In the genomic region with DNA sequence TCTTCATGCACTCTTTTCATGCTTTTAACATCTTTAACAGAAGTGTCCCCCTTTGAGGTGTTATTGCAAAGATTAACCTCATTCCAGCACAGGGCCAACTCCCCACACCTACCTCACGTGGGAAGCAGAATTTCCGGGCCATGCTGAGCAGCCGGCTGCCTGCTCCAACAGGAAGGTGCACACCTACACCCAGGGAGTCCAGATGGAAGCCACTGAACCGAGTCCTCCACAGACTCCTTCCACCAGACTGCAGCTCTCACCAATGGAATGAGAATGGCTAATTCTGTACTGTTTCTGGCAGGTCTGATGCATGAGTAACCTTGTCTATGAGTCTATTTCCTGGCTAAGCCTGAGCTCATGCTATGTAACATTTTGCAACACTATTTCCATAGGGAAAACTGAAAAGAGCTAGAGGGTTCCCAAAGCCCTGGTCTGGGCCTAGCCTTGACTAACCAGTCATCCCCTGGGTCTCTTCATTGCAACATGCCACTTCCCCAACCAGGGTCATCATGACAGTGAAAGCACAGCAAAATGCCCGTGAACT, we compare ENCODE assay signal across 11 cellular contexts. TPM values are rescaled to one million over a fixed set of nuclear protein-coding genes. Genes with fewer than 3 reads are reported as not detected.
DNase-seq lines count a peak whose midpoint lies in the region; ATAC-seq and TF ChIP-seq lines count a peak whose summit lies in the region.
"Had no signal": no experiment of that assay in that cellular context is flagged by ENCODE, and none has a peak within 500 bp of the region (broad histone marks: within the 10 kb centered on the region; RNA-seq: fewer than 3 reads in every experiment).

No MANE protein-coding gene starts in this region.

- no peak for TF ChIP-seq CTCF in HEK293 (tag by site-specific recombination; IDR thresholded peaks at IDR 0.05)

- intact Hi-C loops in activated CD4-positive, alpha-beta memory T cell treated with anti-CD3 and anti-CD28 coated beads for 36 hours (cut with micrococcal nuclease): no loop called here
- intact Hi-C loops in left ventricle myocardium superior (cut with micrococcal nuclease): no loop called here

- peaks cover 2% of the 10 kb centered on the region for H3K4me1 Mint-ChIP-seq in activated CD4-positive, alpha-beta memory T cell treated with anti-CD3 and anti-CD28 coated beads for 36 hours (ENCODE audit: low read depth)

- H3K27me3 Mint-ChIP-seq in activated CD4-positive, alpha-beta memory T cell treated with anti-CD3 and anti-CD28 coated beads for 36 hours: peaks cover 8% of the 10 kb centered on the region

- no peak overlapping the region for H3K4me3 Mint-ChIP-seq in activated CD4-positive, alpha-beta memory T cell treated with anti-CD3 and anti-CD28 coated beads for 36 hours
- H3K4me3 Mint-ChIP-seq: activated naive CD4-positive, alpha-beta T cell treated with anti-CD3 and anti-CD28 coated beads, Interleukin-2, amount 50 U/mL, for 24 hours had no signal

- H3K27ac ChIP-seq in HEK293 (ENCODE audit: extremely low read depth, low read depth, low read length): peak overlapping the region; percentile 72
- H3K27ac ChIP-seq: HL-60, spleen had no signal

- CTCF ChIA-PET in HEK293 (lab: Yijun Ruan, JAX): interaction anchor here (1.3 kb wide), 1 partner anchor 10 kb away, joined by 3 read pairs; no protein-coding TSS in a partner anchor
- CTCF ChIA-PET in activated CD4-positive, alpha-beta memory T cell treated with anti-CD3 and anti-CD28 coated beads for 36 hours (lab: Charles Lee): no interaction called here

- H3K36me3 ChIP-seq in HEK293 (ENCODE audit: control insufficient read depth in 2 of 2, insufficient read depth in 1 of 2, low read length in 2 of 2): peaks cover 3 to 89% of the 10 kb centered on the region in 2 experiments; a peak in 2 of 3 replicates

- ATAC-seq in left ventricle myocardium superior (peak; percentile 61), GM19452 (IDR thresholded peaks at IDR 0.05; ENCODE audit: unreplicated experiment) (no peak), GM18511 (IDR thresholded peaks at IDR 0.05; ENCODE audit: unreplicated experiment) (no peak)

- POLR2A ChIA-PET in HEK293 (lab: Yijun Ruan, JAX): interaction anchor here (0.6 to 1.0 kb wide), 2 partner anchors 21 to 34 kb away, joined by 5 to 15 read pairs; a partner anchor contains a TSS
- POLR2A ChIA-PET in activated CD4-positive, alpha-beta memory T cell treated with anti-CD3 and anti-CD28 coated beads for 36 hours (lab: Charles Lee): no interaction called here

- peaks cover 25% of the 10 kb centered on the region for H3K36me3 Mint-ChIP-seq in activated CD4-positive, alpha-beta memory T cell treated with anti-CD3 and anti-CD28 coated beads for 36 hours

- no peaks in the 10 kb centered on the region for H3K9me3 ChIP-seq in HEK293 (ENCODE audit: control insufficient read depth, insufficient read depth, low read depth, low read length)
- H3K9me3 ChIP-seq: spleen had no signal

- H3K27ac Mint-ChIP-seq in activated CD4-positive, alpha-beta memory T cell treated with anti-CD3 and anti-CD28 coated beads for 36 hours: peak overlapping the region; percentile 25
- H3K27ac Mint-ChIP-seq: activated naive CD4-positive, alpha-beta T cell treated with anti-CD3 and anti-CD28 coated beads, Interleukin-2, amount 50 U/mL, for 24 hours had no signal

- H3K4me3 ChIP-seq in HEK293 (ENCODE audit: low read depth, low read length): no peak overlapping the region
- H3K4me3 ChIP-seq: spleen had no signal

- no peak for DNase-seq in activated CD4-positive, alpha-beta memory T cell treated with anti-CD3 and anti-CD28 coated beads for 36 hours
- no peak for DNase-seq in left ventricle myocardium superior
- peak; percentile 98 for DNase-seq in stromal cell of bone marrow (ENCODE audit: low read depth)
- DNase-seq in NCI-H1436 treated with DMSO at 0.1 percent for 48 hours (lab: John Stamatoyannopoulos, UW): no peak
- no peak for DNase-seq in stimulated activated CD4-positive, alpha-beta T cell treated with anti-CD3 and anti-CD28 coated beads, Interleukin-4, amount 100 ng/mL, for 1 hour
- DNase-seq: spleen had no signal

- H3K9me3 Mint-ChIP-seq in activated CD4-positive, alpha-beta memory T cell treated with anti-CD3 and anti-CD28 coated beads for 36 hours: no peaks in the 10 kb centered on the region
- H3K9me3 Mint-ChIP-seq: activated naive CD4-positive, alpha-beta T cell treated with anti-CD3 and anti-CD28 coated beads, Interleukin-2, amount 50 U/mL, for 24 hours had no signal

- H3K4me1 ChIP-seq in HEK293 (ENCODE audit: control insufficient read depth, insufficient read depth, low read length): 0 out of 2 replicates have a peak, but pooled peaks cover 8% of the 10 kb centered on the region
- H3K4me1 ChIP-seq: spleen had no signal

TF ChIP-seq in HEK293, 187 proteins besides CTCF, POLR2A, EP300 and RAD21 (continues in another document):
- TF ChIP-seq ZNF629 (tag by site-specific recombination; IDR thresholded peaks at IDR 0.05) (peak; percentile 68; the same call in 1 of the 2 replicates), ZNF341 (tag by site-specific recombination; IDR thresholded peaks at IDR 0.05; ENCODE audit: low read depth) (no peak), ZNF335 (tag by site-specific recombination; conservative IDR thresholded peaks at IDR 0.05) (0 out of 2 replicates have a peak, but pooled peaks have one; percentile 42), WT1 (tag by site-specific recombination; IDR thresholded peaks at IDR 0.05) (0 out of 2 replicates have a peak, but pooled peaks have one; percentile 38), ZNF155 (tag by site-specific recombination; IDR thresholded peaks at IDR 0.05) (no peak), MZF1 (tag by site-specific recombination; IDR thresholded peaks at IDR 0.05; ENCODE audit: borderline replicate concordance) (no peak; the same call in 1 of the 2 replicates), ZBTB7A (tag by site-specific recombination; IDR thresholded peaks at IDR 0.05; ENCODE audit: low read depth) (no peak), ZNF610 (tag by site-specific recombination; IDR thresholded peaks at IDR 0.05; ENCODE audit: borderline replicate concordance) (0 out of 2 replicates have a peak, but pooled peaks have one; percentile 6), REPIN1 (tag by site-specific recombination; IDR thresholded peaks at IDR 0.05; ENCODE audit: low read depth) (no peak), ZNF239 (tag by site-specific recombination; IDR thresholded peaks at IDR 0.05) (no peak)
- TF ChIP-seq, protein P1, sequence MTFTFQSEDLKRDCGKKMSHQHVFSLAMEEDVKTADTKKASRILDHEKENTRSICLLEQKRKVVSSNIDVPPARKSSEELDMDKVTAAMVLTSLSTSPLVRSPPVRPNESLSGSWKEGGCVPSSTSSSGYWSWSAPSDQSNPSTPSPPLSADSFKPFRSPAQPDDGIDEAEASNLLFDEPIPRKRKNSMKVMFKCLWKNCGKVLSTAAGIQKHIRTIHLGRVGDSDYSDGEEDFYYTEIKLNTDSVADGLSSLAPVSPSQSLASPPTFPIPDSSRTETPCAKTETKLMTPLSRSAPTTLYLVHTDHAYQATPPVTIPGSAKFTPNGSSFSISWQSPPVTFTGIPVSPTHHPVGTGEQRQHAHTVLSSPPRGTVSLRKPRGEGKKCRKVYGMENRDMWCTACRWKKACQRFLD (tag by site-specific recombination; IDR thresholded peaks at IDR 0.05): no peak
- TF ChIP-seq, protein P2, sequence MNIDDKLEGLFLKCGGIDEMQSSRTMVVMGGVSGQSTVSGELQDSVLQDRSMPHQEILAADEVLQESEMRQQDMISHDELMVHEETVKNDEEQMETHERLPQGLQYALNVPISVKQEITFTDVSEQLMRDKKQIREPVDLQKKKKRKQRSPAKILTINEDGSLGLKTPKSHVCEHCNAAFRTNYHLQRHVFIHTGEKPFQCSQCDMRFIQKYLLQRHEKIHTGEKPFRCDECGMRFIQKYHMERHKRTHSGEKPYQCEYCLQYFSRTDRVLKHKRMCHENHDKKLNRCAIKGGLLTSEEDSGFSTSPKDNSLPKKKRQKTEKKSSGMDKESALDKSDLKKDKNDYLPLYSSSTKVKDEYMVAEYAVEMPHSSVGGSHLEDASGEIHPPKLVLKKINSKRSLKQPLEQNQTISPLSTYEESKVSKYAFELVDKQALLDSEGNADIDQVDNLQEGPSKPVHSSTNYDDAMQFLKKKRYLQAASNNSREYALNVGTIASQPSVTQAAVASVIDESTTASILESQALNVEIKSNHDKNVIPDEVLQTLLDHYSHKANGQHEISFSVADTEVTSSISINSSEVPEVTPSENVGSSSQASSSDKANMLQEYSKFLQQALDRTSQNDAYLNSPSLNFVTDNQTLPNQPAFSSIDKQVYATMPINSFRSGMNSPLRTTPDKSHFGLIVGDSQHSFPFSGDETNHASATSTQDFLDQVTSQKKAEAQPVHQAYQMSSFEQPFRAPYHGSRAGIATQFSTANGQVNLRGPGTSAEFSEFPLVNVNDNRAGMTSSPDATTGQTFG (tag by site-specific recombination; IDR thresholded peaks at IDR 0.05; ENCODE audit: borderline replicate concordance): no peak
- TF ChIP-seq, protein P3, sequence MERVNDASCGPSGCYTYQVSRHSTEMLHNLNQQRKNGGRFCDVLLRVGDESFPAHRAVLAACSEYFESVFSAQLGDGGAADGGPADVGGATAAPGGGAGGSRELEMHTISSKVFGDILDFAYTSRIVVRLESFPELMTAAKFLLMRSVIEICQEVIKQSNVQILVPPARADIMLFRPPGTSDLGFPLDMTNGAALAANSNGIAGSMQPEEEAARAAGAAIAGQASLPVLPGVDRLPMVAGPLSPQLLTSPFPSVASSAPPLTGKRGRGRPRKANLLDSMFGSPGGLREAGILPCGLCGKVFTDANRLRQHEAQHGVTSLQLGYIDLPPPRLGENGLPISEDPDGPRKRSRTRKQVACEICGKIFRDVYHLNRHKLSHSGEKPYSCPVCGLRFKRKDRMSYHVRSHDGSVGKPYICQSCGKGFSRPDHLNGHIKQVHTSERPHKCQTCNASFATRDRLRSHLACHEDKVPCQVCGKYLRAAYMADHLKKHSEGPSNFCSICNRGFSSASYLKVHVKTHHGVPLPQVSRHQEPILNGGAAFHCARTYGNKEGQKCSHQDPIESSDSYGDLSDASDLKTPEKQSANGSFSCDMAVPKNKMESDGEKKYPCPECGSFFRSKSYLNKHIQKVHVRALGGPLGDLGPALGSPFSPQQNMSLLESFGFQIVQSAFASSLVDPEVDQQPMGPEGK (tag by site-specific recombination; IDR thresholded peaks at IDR 0.05): peak; percentile 40; the same call in 1 of the 2 replicates

RNA-seq across cellular contexts. Expression of a gene that starts 11.0 kb away (rescaled TPM):
- not detected for total RNA-seq in activated CD4-positive, alpha-beta memory T cell treated with anti-CD3 and anti-CD28 coated beads for 36 hours
- not detected for total RNA-seq in left ventricle myocardium superior

RNA-seq across cellular contexts. Expression of a gene that starts 31.3 kb away (rescaled TPM):
- total RNA-seq in activated CD4-positive, alpha-beta memory T cell treated with anti-CD3 and anti-CD28 coated beads for 36 hours: not detected
- 22.0 TPM for total RNA-seq in left ventricle myocardium superior

RNA-seq across cellular contexts. Expression of a gene that starts 33.7 kb away (rescaled TPM):
- 10 to 100 TPM; 46.7 to 50.2 TPM for total RNA-seq in activated CD4-positive, alpha-beta memory T cell treated with anti-CD3 and anti-CD28 coated beads for 36 hours
- 26.7 TPM for total RNA-seq in left ventricle myocardium superior

Comparison
In these comparisons a context has a peak if more than half of its experiments do, and no peak if none do; other contexts are left out.
1. RNA of a gene that starts 31.3 kb away (total RNA-seq): 22.0 TPM in left ventricle myocardium superior (single experiment); not detected in activated CD4-positive, alpha-beta memory T cell treated with anti-CD3 and anti-CD28 coated beads for 36 hours; every median in the first group is over 10 times any median in the second.